In genomic region chr16:67191995-67192681, GRCh38 we compare ENCODE assay signal across 8 cellular contexts. TPM values are rescaled to one million over a fixed set of nuclear protein-coding genes. Genes with fewer than 3 reads are reported as not detected.
DNase-seq lines count a peak whose midpoint lies in the region; ATAC-seq, FAIRE-seq and TF ChIP-seq lines count a peak whose summit lies in the region.

Gene E2F4 (plus strand): TSS chr16:67192155. CDS start chr16:67192228, 73 bp downstream.

- WGBS in lower leg skin, 2 donors, result 0% methylated on average over 24 to 31 of the region's 54 CpGs

- no peak for TF ChIP-seq CTCF in lower leg skin (IDR thresholded peaks at IDR 0.05)

- peak within 1 kb of the TSS; percentile 89 to 100 (median 96) for H3K4me3 ChIP-seq in BLaER1 treated with 17β-estradiol and CSF1 and Interleukin-3, amounts not matched to agents 10 nM and 100 nM
- H3K4me3 ChIP-seq in lower leg skin (ENCODE audit: low read depth, poor library complexity, severe bottlenecking), result peak within 1 kb of the TSS; percentile 93

- peaks cover 32 to 45% (median 42%) of the 10 kb centered on the region in 11 experiments for H3K36me3 ChIP-seq in BLaER1 treated with 17β-estradiol and CSF1 and Interleukin-3, amounts not matched to agents 10 nM and 100 nM

- H3K4me1 ChIP-seq in BLaER1 treated with 17β-estradiol and CSF1 and Interleukin-3, amounts not matched to agents 10 nM and 100 nM, result peaks cover 39 to 68% (median 53%) of the 10 kb centered on the region in 10 experiments

- peak within 1 kb of the TSS; percentile 90 to 98 (median 95) for H3K9ac ChIP-seq in BLaER1 treated with 17β-estradiol and CSF1 and Interleukin-3, amounts not matched to agents 10 nM and 100 nM

- intact Hi-C loops in lower leg skin (cut with DNase I; ENCODE audit: low total_unique reads), result no loop called here

- FAIRE-seq in GM19239 (lab: Jason Lieb, UNC), result peak; percentile 99

- no peak for TF ChIP-seq POLR2A in lower leg skin (IDR thresholded peaks at IDR 0.05)

- H3K27ac ChIP-seq in BLaER1 treated with 17β-estradiol and CSF1 and Interleukin-3, amounts not matched to agents 10 nM and 100 nM, result peak within 1 kb of the TSS; percentile 79 to 95 (median 91)

- no peaks in the 10 kb centered on the region for H3K27me3 ChIP-seq in BLaER1 treated with 17β-estradiol and CSF1 and Interleukin-3, amounts not matched to agents 10 nM and 100 nM

- peaks cover 18 to 50% (median 47%) of the 10 kb centered on the region in 11 experiments; a peak in 21 of 22 replicates for H4K20me1 ChIP-seq in BLaER1 treated with 17β-estradiol and CSF1 and Interleukin-3, amounts not matched to agents 10 nM and 100 nM

- DNase-seq in GM19239 (ENCODE audit: insufficient read length, low spot score), result peak; percentile 99
- DNase-seq in NCI-H748 treated with DMSO at 0.1 percent for 48 hours (lab: John Stamatoyannopoulos, UW), result peak; percentile 38
- peak; percentile 89 to 91 for DNase-seq in activated CD4-positive, alpha-beta T cell treated with anti-CD3 and anti-CD28 coated beads, Interleukin-2, amount 50 U/mL, for 48 hours
- peak; percentile 87 to 96 for DNase-seq in dermis microvascular lymphatic vessel endothelial cell (ENCODE audit: low read depth in 2 of 2)
- peak; percentile 86 to 97 for DNase-seq in lower leg skin (ENCODE audit: low spot score in 2 of 2)
- peak; percentile 82 to 86 for DNase-seq in stimulated activated CD4-positive, alpha-beta T cell treated with anti-CD3 and anti-CD28 coated beads, Interleukin-4, amount 100 ng/mL, for 4 hours

- H3K9me3 ChIP-seq in BLaER1 treated with 17β-estradiol and CSF1 and Interleukin-3, amounts not matched to agents 10 nM and 100 nM (replicated peaks in 1 of 11), result no peaks in the 10 kb centered on the region

- peak; percentile 87 for ATAC-seq in HG03460 (IDR thresholded peaks at IDR 0.05; ENCODE audit: unreplicated experiment)

- H3K4me2 ChIP-seq in BLaER1 treated with 17β-estradiol and CSF1 and Interleukin-3, amounts not matched to agents 10 nM and 100 nM, result peak within 1 kb of the TSS; percentile 94 to 100 (median 99)

RNA-seq across cellular contexts. Expression of gene E2F4, which starts in this region (rescaled TPM):
- total RNA-seq in dermis microvascular lymphatic vessel endothelial cell (58.8 and 64.5 TPM in 2 replicates), lower leg skin (10 to 100 TPM; 56.8 to 74.8 (median 68.1) TPM)

Comparison
In these comparisons a context has a peak if more than half of its experiments do, and no peak if none do; other contexts are left out.
1. Peak in every context shown above with its lines: DNase-seq, ATAC-seq, H3K4me3 ChIP-seq and H3K27ac ChIP-seq.
2. DNase-seq: peak in every context shown above with its lines; median percentile 99 in GM19239; 92 in dermis microvascular lymphatic vessel endothelial cell; 92 in lower leg skin; 90 in activated CD4-positive, alpha-beta T cell treated with anti-CD3 and anti-CD28 coated beads, Interleukin-2, amount 50 U/mL, for 48 hours; 84 in stimulated activated CD4-positive, alpha-beta T cell treated with anti-CD3 and anti-CD28 coated beads, Interleukin-4, amount 100 ng/mL, for 4 hours; 38 in NCI-H748 treated with DMSO at 0.1 percent for 48 hours.